Comparison of ENCODE assay signal across 19 cellular contexts in the genomic region with DNA sequence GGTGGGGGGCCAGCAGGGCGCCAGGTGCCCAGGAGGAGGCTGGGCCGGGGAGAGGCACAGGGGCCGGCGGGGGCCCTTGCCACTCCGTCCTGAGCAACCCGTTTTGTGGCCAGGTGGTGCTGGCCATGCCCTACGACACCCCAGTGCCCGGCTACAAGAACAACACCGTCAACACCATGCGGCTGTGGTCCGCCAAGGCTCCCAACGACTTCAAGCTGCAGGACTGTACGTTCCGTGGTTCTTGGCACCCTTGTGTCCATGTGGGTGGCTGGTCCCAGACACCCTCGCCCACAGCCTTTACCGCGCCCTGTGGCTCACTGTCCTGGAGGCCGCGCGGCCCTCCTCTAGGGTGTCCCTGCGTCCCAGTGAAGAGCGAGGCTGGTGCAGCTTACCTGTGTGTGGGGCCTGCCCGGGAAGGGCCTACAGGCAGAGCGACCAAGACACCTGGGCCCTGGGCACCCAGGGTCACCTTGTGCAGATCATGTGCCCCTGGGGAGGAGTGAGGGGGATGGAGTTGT. TPM values are rescaled to one million over a fixed set of nuclear protein-coding genes. Genes with fewer than 3 reads are reported as not detected.
DNase-seq lines count a peak whose midpoint lies in the region; ATAC-seq, FAIRE-seq and TF ChIP-seq lines count a peak whose summit lies in the region.
"Had no signal": no experiment of that assay in that cellular context is flagged by ENCODE, and none has a peak within 500 bp of the region (broad histone marks: within the 10 kb centered on the region; RNA-seq: fewer than 3 reads in every experiment).

No MANE protein-coding gene starts in this region.

- H3K9ac ChIP-seq in HepG2 (ENCODE audit: insufficient read depth, low read depth, low read length) (no peak overlapping the region), stomach smooth muscle (ENCODE audit: low read length in 2 of 2) (no peak overlapping the region), smooth muscle cell (ENCODE audit: low read depth) (no peak overlapping the region)

- H4K20me1 ChIP-seq in HepG2 (ENCODE audit: insufficient read depth, low read length) (no peaks in the 10 kb centered on the region), smooth muscle cell (ENCODE audit: low read depth) (peaks cover 3% of the 10 kb centered on the region)

- H3K4me3 ChIP-seq in HepG2 (replicated peaks in 1 of 3; ENCODE audit: insufficient read depth in 1 of 3, low read depth in 2 of 3, low read length in 3 of 3): no peak overlapping the region
- no peak overlapping the region for H3K4me3 ChIP-seq in stomach smooth muscle (ENCODE audit: low read length in 2 of 2)
- H3K4me3 ChIP-seq in smooth muscle cell: no peak overlapping the region
- H3K4me3 ChIP-seq: breast epithelium, skin epidermis had no signal

- H3K4me1 Mint-ChIP-seq in chondrocyte (ENCODE audit: low read depth): no peaks in the 10 kb centered on the region
- H3K4me1 Mint-ChIP-seq: activated naive CD4-positive, alpha-beta T cell treated with anti-CD3 and anti-CD28 coated beads, Interleukin-2, amount 50 U/mL, for 24 hours; CD4-positive, CD25-positive, alpha-beta regulatory T cell had no signal

- H3K27ac ChIP-seq in HepG2 (ENCODE audit: extremely low read length, insufficient read depth, low read length): no peak overlapping the region
- H3K27ac ChIP-seq in stomach smooth muscle (ENCODE audit: low read length): peak overlapping the region; percentile 31
- no peak overlapping the region for H3K27ac ChIP-seq in smooth muscle cell (ENCODE audit: low read depth)
- H3K27ac ChIP-seq: breast epithelium, skin epidermis had no signal

- intact Hi-C loops in HepG2 (cut with micrococcal nuclease; ENCODE audit: unreplicated experiment): no loop called here

- H3K4me1 ChIP-seq in HepG2 (ENCODE audit: insufficient read depth, low read length) (no peaks in the 10 kb centered on the region), stomach smooth muscle (ENCODE audit: control insufficient read depth, insufficient read depth, low read length) (peaks cover 31% of the 10 kb centered on the region), smooth muscle cell (ENCODE audit: low read depth) (no peaks in the 10 kb centered on the region)

- H3K27me3 ChIP-seq in HepG2 (ENCODE audit: control insufficient read depth in 1 of 2, insufficient read depth in 2 of 2, low read length in 2 of 2) (no peaks in the 10 kb centered on the region), stomach smooth muscle (ENCODE audit: control insufficient read depth in 1 of 2, insufficient read depth in 2 of 2, low read length in 2 of 2) (no peaks in the 10 kb centered on the region), smooth muscle cell (ENCODE audit: low read depth) (no peaks in the 10 kb centered on the region)
- H3K27me3 ChIP-seq: breast epithelium had no signal

- no peak overlapping the region for H3K4me3 Mint-ChIP-seq in chondrocyte (ENCODE audit: unreplicated experiment)
- H3K4me3 Mint-ChIP-seq: activated naive CD4-positive, alpha-beta T cell treated with anti-CD3 and anti-CD28 coated beads, Interleukin-2, amount 50 U/mL, for 24 hours; CD4-positive, CD25-positive, alpha-beta regulatory T cell; IgD-negative memory B cell had no signal

- CTCF ChIA-PET in HepG2 (lab: Yijun Ruan, JAX; ENCODE audit: low intra/inter-chr PET ratio, low total read pairs): no interaction called here

- no peak for TF ChIP-seq RAD21 in HepG2 (CRISPR knock-in tag; IDR thresholded peaks at IDR 0.05)

- no peak for FAIRE-seq in HepG2 (lab: Jason Lieb, UNC)
- FAIRE-seq: A204.1 had no signal

- no peak for TF ChIP-seq POLR2A in HepG2 (IDR thresholded peaks at IDR 0.05; ENCODE audit: insufficient read depth in 1 of 2, low read depth in 2 of 2, low read length in 2 of 2)

- in situ Hi-C loops in HepG2 (cut with HindIII; ENCODE audit: extremely low pct_ligation_motif_present, low pct_unique_long_range_greater_than_20kb): no loop called here

- TF ChIP-seq EP300 in HepG2 (IDR thresholded peaks at IDR 0.05; ENCODE audit: low read depth in 2 of 2, low read length in 2 of 2) (no peak), HepG2 (CRISPR knock-in tag; IDR thresholded peaks at IDR 0.05; ENCODE audit: borderline replicate concordance) (no peak)

- TF ChIP-seq CTCF in chondrocyte (IDR thresholded peaks at IDR 0.05) (no peak), HepG2 (CRISPR knock-in tag; IDR thresholded peaks at IDR 0.05) (no peak), smooth muscle cell (IDR thresholded peaks at IDR 0.05; ENCODE audit: borderline replicate concordance, insufficient read depth, poor library complexity, severe bottlenecking) (no peak)

- BruUV-seq in HepG2 (replicated peaks; lab: Mats Ljungman, UMichigan): no TSS peak

- POLR2A ChIA-PET in HepG2 (lab: Yijun Ruan, JAX): interaction anchor here (0.6 kb wide), 1 partner anchor 151 kb away, joined by 3 read pairs; no protein-coding TSS in a partner anchor

- no peaks in the 10 kb centered on the region for H3F3A ChIP-seq in smooth muscle cell (ENCODE audit: low read depth)

- ATAC-seq in HepG2 (peak; percentile 4; the same call in 2 of the 3 replicates), GM19463 (IDR thresholded peaks at IDR 0.05; ENCODE audit: unreplicated experiment) (no peak)
- ATAC-seq: activated CD4-positive, CD25-positive, alpha-beta regulatory T cell treated with anti-CD3 and anti-CD28 coated beads, Interleukin-2, amount 50 U/mL, for 24 hours had no signal

- 93% methylated on average over 20 of the region's 24 CpGs for WGBS in HepG2 (ENCODE audit: low lambda C conversion rate)
- WGBS in smooth muscle cell (ENCODE audit: low lambda C conversion rate): 98% methylated on average over 21 of the region's 24 CpGs

- H3K36me3 Mint-ChIP-seq in chondrocyte (ENCODE audit: low read depth): peaks cover 32% of the 10 kb centered on the region
- H3K36me3 Mint-ChIP-seq: IgD-negative memory B cell had no signal

- no peaks in the 10 kb centered on the region for H3K27me3 Mint-ChIP-seq in chondrocyte (ENCODE audit: low read depth)
- H3K27me3 Mint-ChIP-seq: activated naive CD4-positive, alpha-beta T cell treated with anti-CD3 and anti-CD28 coated beads, Interleukin-2, amount 50 U/mL, for 24 hours; CD4-positive, CD25-positive, alpha-beta regulatory T cell; IgD-negative memory B cell had no signal

- H3K9me3 Mint-ChIP-seq in chondrocyte (ENCODE audit: low read depth): no peaks in the 10 kb centered on the region
- H3K9me3 Mint-ChIP-seq: activated naive CD4-positive, alpha-beta T cell treated with anti-CD3 and anti-CD28 coated beads, Interleukin-2, amount 50 U/mL, for 24 hours; CD4-positive, CD25-positive, alpha-beta regulatory T cell; IgD-negative memory B cell had no signal

- no peaks in the 10 kb centered on the region for H3K79me2 ChIP-seq in HepG2 (ENCODE audit: insufficient read depth, low read length)
- no peaks in the 10 kb centered on the region for H3K79me2 ChIP-seq in smooth muscle cell (ENCODE audit: low read depth)

- H3K9me3 ChIP-seq in HepG2 (ENCODE audit: low read length) (no peaks in the 10 kb centered on the region), stomach smooth muscle (ENCODE audit: control insufficient read depth in 2 of 2, low read length in 2 of 2) (no peaks in the 10 kb centered on the region), smooth muscle cell (replicated peaks; ENCODE audit: low read depth) (no peaks in the 10 kb centered on the region)
- H3K9me3 ChIP-seq: breast epithelium had no signal

- peak; percentile 12 for DNase-seq in activated T-cell treated with anti-CD3 and anti-CD28 coated beads, Interleukin-2, amount 50 U/mL, for 1 hour
- DNase-seq in activated T-cell treated with anti-CD3 and anti-CD28 coated beads, Interleukin-2, amount 50 U/mL, for 48 hours: no peak
- DNase-seq in chondrocyte (ENCODE audit: low spot score) (peak; percentile 87), HepG2 (ENCODE audit: low spot score) (no peak), H4 (ENCODE audit: low spot score) (no peak), smooth muscle cell (lab: John Stamatoyannopoulos, UW; ENCODE audit: unreplicated experiment) (no peak)
- DNase-seq: CD4-positive, CD25-positive, alpha-beta regulatory T cell; DMS53; kidney glomerular epithelial cell; NCI-H1694 treated with DMSO at 0.1 percent for 48 hours; NCI-H446 had no signal

- H3K4me2 ChIP-seq in HepG2 (ENCODE audit: low read depth, low read length) (no peak overlapping the region), smooth muscle cell (no peak overlapping the region)

- H3K27ac Mint-ChIP-seq in chondrocyte (ENCODE audit: unreplicated experiment): no peak overlapping the region
- H3K27ac Mint-ChIP-seq: activated naive CD4-positive, alpha-beta T cell treated with anti-CD3 and anti-CD28 coated beads, Interleukin-2, amount 50 U/mL, for 24 hours; CD4-positive, CD25-positive, alpha-beta regulatory T cell had no signal

- peaks cover 66 to 87% of the 10 kb centered on the region in 2 experiments for H3K36me3 ChIP-seq in HepG2 (replicated peaks in 1 of 2; ENCODE audit: control insufficient read depth in 1 of 2, insufficient read depth in 2 of 2, low read length in 2 of 2)
- H3K36me3 ChIP-seq in stomach smooth muscle (ENCODE audit: control insufficient read depth in 2 of 2, insufficient read depth in 2 of 2, low read length in 2 of 2): peaks cover 46 to 70% of the 10 kb centered on the region in 2 donors
- H3K36me3 ChIP-seq in smooth muscle cell (ENCODE audit: low read depth): no peaks in the 10 kb centered on the region

- no peak overlapping the region for H2AFZ ChIP-seq in HepG2 (ENCODE audit: low read length)
- H2AFZ ChIP-seq in smooth muscle cell (ENCODE audit: low read depth): no peak overlapping the region

RNA-seq across cellular contexts. Expression of a gene that starts 28.7 kb away (rescaled TPM):
- 130 to 171 TPM (median 170 TPM) in 3 replicates for total RNA-seq in chondrocyte
- total RNA-seq in HepG2 (2016; rRNA removed; fragmentation: Illumina TruSeq; extraction: Trizol): 82.0 and 86.3 TPM in 2 replicates
- 5.4 and 6.5 TPM in 2 replicates for total RNA-seq in HepG2 (2016; cell fraction: cytosol; rRNA removed; fragmentation: Illumina TruSeq; extraction: Trizol; ENCODE audit: low read depth)
- 69.1 and 89.6 TPM in 2 replicates for total RNA-seq in HepG2 (2016; cell fraction: insoluble cytoplasmic fraction; rRNA removed; fragmentation: Illumina TruSeq; extraction: Trizol)
- 18.0 and 19.5 TPM in 2 replicates for total RNA-seq in HepG2 (2016; cell fraction: membrane; rRNA removed; fragmentation: Illumina TruSeq; extraction: Trizol)
- 59.8 and 63.0 TPM in 2 replicates for total RNA-seq in HepG2 (2016; cell fraction: nucleus; rRNA removed; fragmentation: Illumina TruSeq; extraction: Trizol)
- polyA plus RNA-seq in HepG2 (2011; rRNA removed): 24.2 and 37.5 TPM in 2 replicates
- polyA plus RNA-seq in HepG2 (2011; cell fraction: cytosol; rRNA removed): 24.4 and 27.4 TPM in 2 replicates
- 111 and 112 TPM in 2 replicates for polyA plus RNA-seq in HepG2 (2011; cell fraction: nucleus; rRNA removed)
- 26.9 and 46.5 TPM in 2 replicates for polyA plus RNA-seq in HepG2 (2012)
- 3.5 TPM in 2 replicates for polyA plus RNA-seq in HepG2 (2016; cell fraction: cytosol; fragmentation: Illumina TruSeq; extraction: Trizol; ENCODE audit: low read depth)
- 45.7 and 58.6 TPM in 2 replicates for polyA plus RNA-seq in HepG2 (2016; cell fraction: insoluble cytoplasmic fraction; fragmentation: Illumina TruSeq; extraction: Trizol; ENCODE audit: low read depth)
- polyA plus RNA-seq in HepG2 (2016; cell fraction: membrane; fragmentation: Illumina TruSeq; extraction: Trizol; ENCODE audit: low read depth): 7.2 and 9.8 TPM in 2 replicates
- 79.7 and 85.5 TPM in 2 replicates for polyA plus RNA-seq in HepG2 (2016; cell fraction: nucleus; fragmentation: Illumina TruSeq; extraction: Trizol; ENCODE audit: insufficient read depth, low read depth)
- 26.5 and 80.5 TPM in 2 replicates for polyA minus RNA-seq in HepG2 (2011; rRNA and poly(A)+ RNA removed; ENCODE audit: low replicate concordance)
- 36.1 and 38.1 TPM in 2 replicates for polyA minus RNA-seq in HepG2 (2011; cell fraction: cytosol; rRNA and poly(A)+ RNA removed)
- 27.9 and 31.3 TPM in 2 replicates for polyA minus RNA-seq in HepG2 (2011; cell fraction: nucleus; rRNA and poly(A)+ RNA removed)
- 39.4 and 41.1 TPM in 2 replicates for total RNA-seq in H4 (2014; rRNA removed; shearing (Covaris generic))
- total RNA-seq in smooth muscle cell: 31.8 and 44.4 TPM in 2 replicates
- polyA plus RNA-seq in smooth muscle cell: 39.4 and 43.3 TPM in 2 replicates

Comparison
In these comparisons a context has a peak if more than half of its experiments do, and no peak if none do; other contexts are left out.
1. DNase-seq: peak in activated T-cell treated with anti-CD3 and anti-CD28 coated beads, Interleukin-2, amount 50 U/mL, for 1 hour (single experiment) and chondrocyte (single experiment); none in activated T-cell treated with anti-CD3 and anti-CD28 coated beads, Interleukin-2, amount 50 U/mL, for 48 hours (0 of 2), HepG2 (single experiment), H4 (single experiment) and smooth muscle cell (single experiment).